Comparison of ENCODE assay signal across 1 cellular context in the genomic region with DNA sequence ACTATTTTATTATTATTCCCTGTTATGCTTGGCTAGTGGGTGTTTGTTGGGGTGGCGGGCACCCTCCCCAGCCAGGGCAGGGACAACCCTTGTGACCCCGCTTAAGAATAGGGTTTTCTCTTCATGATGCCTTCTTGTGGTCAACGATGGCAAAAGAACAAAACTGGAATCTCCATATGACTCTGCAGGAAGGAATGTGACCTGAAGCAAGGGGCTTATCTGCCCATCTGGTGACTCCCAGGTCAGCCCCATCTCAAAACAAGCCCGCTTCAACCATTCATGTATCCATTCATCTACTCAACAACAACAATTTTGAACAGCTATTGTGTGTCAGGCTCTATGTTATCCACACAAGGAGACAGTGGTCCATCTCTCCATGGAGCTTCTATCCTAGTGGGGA.
TF ChIP-seq lines count a peak whose summit lies in the region.

No MANE protein-coding gene starts in this region.

TF ChIP-seq in HepG2, 621 proteins besides CTCF, POLR2A, EP300 and RAD21:
- TF ChIP-seq FOSL2 (CRISPR knock-in tag; IDR thresholded peaks at IDR 0.05) (peak; percentile 37), ZNF629 (CRISPR knock-in tag; conservative IDR thresholded peaks at IDR 0.05) (no peak)
